In genomic region chr5:95735436-95735835, GRCh38 we compare ENCODE assay signal across 1 cellular context.
TF ChIP-seq lines count a peak whose summit lies in the region.

No MANE protein-coding gene starts in this region.

TF ChIP-seq in SK-N-SH treated with all-trans-retinoic acid at 6 μM for 48 hours, 23 proteins besides CTCF, POLR2A, EP300 and RAD21 (continued from another document):
- TF ChIP-seq TSHZ2 (CRISPR knock-in tag; IDR thresholded peaks at IDR 0.05) (no peak), ISL1 (CRISPR knock-in tag; IDR thresholded peaks at IDR 0.05) (no peak), SNAI2 (CRISPR knock-in tag; IDR thresholded peaks at IDR 0.05) (no peak)
TF ChIP-seq in SK-N-SH treated with all-trans-retinoic acid at 6 μM for 48 hours: peak in this region for 0.
